Comparison of ENCODE assay signal across 25 cellular contexts in genomic region chr7:93350338-93350737, GRCh38.
"Had no signal": no experiment of that assay in that cellular context is flagged by ENCODE, and none has a peak within 500 bp of the region (broad histone marks: within the 10 kb centered on the region; RNA-seq: fewer than 3 reads in every experiment).

No MANE protein-coding gene starts in this region.

- DNase-seq: activated B cell treated with CpG ODN at 0.5 μM for 24 hours; activated CD4-positive, alpha-beta memory T cell treated with anti-CD3 and anti-CD28 coated beads for 36 hours; activated CD4-positive, alpha-beta T cell treated with anti-CD3 and anti-CD28 coated beads for 4 hours; activated CD8-positive, alpha-beta memory T cell treated with anti-CD3 and anti-CD28 coated beads, Interleukin-2, amount 10 ng/mL, durations not matched to agents 7 days and 5 days; activated naive CD8-positive, alpha-beta T cell treated with anti-CD3 and anti-CD28 coated beads, Interleukin-2, amount 10 ng/mL, durations not matched to agents 7 days and 5 days; amygdala; cortex of kidney; immature natural killer cell; kidney glomerular epithelial cell; left lung; ovary; SJCRH30; spleen; stimulated activated CD4-positive, alpha-beta T cell treated with anti-CD3 and anti-CD28 coated beads, Interleukin-4, amount 100 ng/mL, for 1 hour; stimulated activated naive CD4-positive, alpha-beta T cell treated with Interleukin-2 at 50 U/mL for 16 hours; substantia nigra; T-cell; T1000; thyroid gland had no signal

- H3K4me3 ChIP-seq: left lung, lung, ovary, prostate gland, right atrium auricular region, SJCRH30, spleen, thyroid gland had no signal

- H3K9me3 Mint-ChIP-seq: activated B cell treated with CpG ODN at 0.5 μM for 24 hours; activated CD4-positive, alpha-beta memory T cell treated with anti-CD3 and anti-CD28 coated beads for 36 hours; activated naive CD8-positive, alpha-beta T cell treated with anti-CD3 and anti-CD28 coated beads, Interleukin-2, amount 10 ng/mL, durations not matched to agents 7 days and 5 days; immature natural killer cell; mesothelial cell of epicardium; nephron; T-cell had no signal

- H3K4me1 Mint-ChIP-seq: activated B cell treated with CpG ODN at 0.5 μM for 24 hours, immature natural killer cell, nephron had no signal

- H3K4me3 Mint-ChIP-seq: activated B cell treated with CpG ODN at 0.5 μM for 24 hours; activated CD4-positive, alpha-beta memory T cell treated with anti-CD3 and anti-CD28 coated beads for 36 hours; activated CD8-positive, alpha-beta memory T cell treated with anti-CD3 and anti-CD28 coated beads, Interleukin-2, amount 10 ng/mL, durations not matched to agents 7 days and 5 days; activated naive CD8-positive, alpha-beta T cell treated with anti-CD3 and anti-CD28 coated beads, Interleukin-2, amount 10 ng/mL, durations not matched to agents 7 days and 5 days; immature natural killer cell; mesothelial cell of epicardium; nephron; T-cell had no signal

- H3K36me3 ChIP-seq: left lung, neutrophil, ovary, prostate gland, SJCRH30, thyroid gland had no signal

- ATAC-seq: activated CD8-positive, alpha-beta memory T cell treated with anti-CD3 and anti-CD28 coated beads, Interleukin-2, amount 10 ng/mL, durations not matched to agents 7 days and 5 days; left lung; T-cell had no signal

- H3K27me3 Mint-ChIP-seq: activated B cell treated with CpG ODN at 0.5 μM for 24 hours; activated CD4-positive, alpha-beta memory T cell treated with anti-CD3 and anti-CD28 coated beads for 36 hours; activated CD8-positive, alpha-beta memory T cell treated with anti-CD3 and anti-CD28 coated beads, Interleukin-2, amount 10 ng/mL, durations not matched to agents 7 days and 5 days; activated naive CD8-positive, alpha-beta T cell treated with anti-CD3 and anti-CD28 coated beads, Interleukin-2, amount 10 ng/mL, durations not matched to agents 7 days and 5 days; T-cell had no signal

- H3K27me3 ChIP-seq: left lung, neutrophil, ovary, right atrium auricular region, SJCRH30, spleen, thyroid gland had no signal

- H3K27ac Mint-ChIP-seq: activated B cell treated with CpG ODN at 0.5 μM for 24 hours; activated CD4-positive, alpha-beta memory T cell treated with anti-CD3 and anti-CD28 coated beads for 36 hours; activated CD8-positive, alpha-beta memory T cell treated with anti-CD3 and anti-CD28 coated beads, Interleukin-2, amount 10 ng/mL, durations not matched to agents 7 days and 5 days; activated naive CD8-positive, alpha-beta T cell treated with anti-CD3 and anti-CD28 coated beads, Interleukin-2, amount 10 ng/mL, durations not matched to agents 7 days and 5 days; mesothelial cell of epicardium; nephron had no signal
